In the genomic region with DNA sequence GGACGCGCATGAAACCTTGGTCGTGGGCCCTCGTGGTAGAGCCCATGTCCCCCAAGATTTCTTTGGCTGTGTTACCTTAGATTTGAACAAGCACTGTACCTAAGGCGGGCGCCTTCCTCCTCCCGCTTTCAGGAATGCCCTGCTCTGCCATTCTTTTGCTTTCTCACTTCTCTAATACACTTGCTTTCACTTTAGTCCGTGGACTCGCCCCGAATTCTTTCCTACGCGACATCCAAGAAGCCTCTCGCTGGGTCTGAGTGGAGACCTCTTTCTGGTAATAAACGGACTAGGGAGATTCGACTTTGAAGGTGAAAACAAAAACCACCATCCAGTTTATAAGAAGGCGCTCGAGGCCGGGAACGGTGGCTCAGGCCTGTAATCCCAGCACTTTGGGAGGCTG, we compare ENCODE assay signal across 7 cellular contexts. TPM values are rescaled to one million over a fixed set of nuclear protein-coding genes. Genes with fewer than 3 reads are reported as not detected.
DNase-seq lines count a peak whose midpoint lies in the region; ATAC-seq and TF ChIP-seq lines count a peak whose summit lies in the region.

No MANE protein-coding gene starts in this region.

- DNase-seq in H9: no peak
- DNase-seq in SK-N-MC (ENCODE audit: low read depth, low spot score): no peak
- DNase-seq in fibroblast of mammary gland (ENCODE audit: low read depth): no peak

- no peak overlapping the region for H3K23ac ChIP-seq in H9 (ENCODE audit: insufficient read length, low read depth, low read length)

- H3K27me3 Mint-ChIP-seq in H9 (ENCODE audit: low read depth): no peaks in the 10 kb centered on the region

- H4K5ac ChIP-seq in H9 (ENCODE audit: insufficient read length, low read depth, low read length): no peak overlapping the region

- H3K4me3 ChIP-seq in SK-N-MC (peak overlapping the region; percentile 93), fibroblast of mammary gland (ENCODE audit: control insufficient read depth, low read depth, low read length) (peak overlapping the region; percentile 66), skeletal muscle satellite cell (ENCODE audit: low read length) (peak overlapping the region; percentile 91)

- H3K27ac ChIP-seq in H9 (ENCODE audit: insufficient read length, low read depth, low read length) (no peak overlapping the region), SK-N-MC (no peak overlapping the region)

- peak overlapping the region; percentile 52 to 97 (median 91); a peak in 4 of 7 replicates for H3K27ac Mint-ChIP-seq in H9

- H3K4me1 ChIP-seq in H9 (ENCODE audit: insufficient read depth, low read length): no peaks in the 10 kb centered on the region; the same call in 1 of the 2 replicates
- peaks cover 44% of the 10 kb centered on the region for H3K4me1 ChIP-seq in skeletal muscle satellite cell (ENCODE audit: control insufficient read depth, insufficient read depth, low read length)

- peak overlapping the region; percentile 67 for H3K4me2 ChIP-seq in H9 (ENCODE audit: insufficient read depth, insufficient read length, low read length)
- H3K4me2 ChIP-seq in skeletal muscle satellite cell (ENCODE audit: low read length): peak overlapping the region; percentile 97

- no peak overlapping the region for H2AFZ ChIP-seq in H9 (ENCODE audit: low read length)

- H3K27me3 ChIP-seq in H9 (ENCODE audit: insufficient read depth, low read length) (no peaks in the 10 kb centered on the region), skeletal muscle satellite cell (ENCODE audit: control insufficient read depth, insufficient read depth, low read length) (no peaks in the 10 kb centered on the region)

- H3K36me3 ChIP-seq in SK-N-MC (ENCODE audit: insufficient read depth, low read length): peaks cover 29% of the 10 kb centered on the region
- peaks cover 18% of the 10 kb centered on the region for H3K36me3 ChIP-seq in skeletal muscle satellite cell (ENCODE audit: insufficient read depth, low read length)

- no peaks in the 10 kb centered on the region for H3K9me3 Mint-ChIP-seq in H9

- no peak overlapping the region for H2BK5ac ChIP-seq in H9 (ENCODE audit: insufficient read length, low read length)

- peaks cover 18% of the 10 kb centered on the region for H3K79me2 ChIP-seq in H9 (ENCODE audit: insufficient read depth, low read length)

- H3K23me2 ChIP-seq in H9 (ENCODE audit: insufficient read length, low read depth, low read length, poor library complexity, severe bottlenecking): peaks cover 15% of the 10 kb centered on the region

- H3K14ac ChIP-seq in H9 (ENCODE audit: insufficient read depth, low read length): no peak overlapping the region

- no peaks in the 10 kb centered on the region for H4K20me1 ChIP-seq in H9 (ENCODE audit: control insufficient read depth, insufficient read depth, insufficient read length)

- no peak overlapping the region for H2BK20ac ChIP-seq in H9 (ENCODE audit: low read depth, low read length, poor library complexity, severe bottlenecking)

- H2BK12ac ChIP-seq in H9 (ENCODE audit: insufficient read length, low read depth, low read length): no peak overlapping the region

- WGBS in H9 (ENCODE audit: extremely low coverage, insufficient read length, low lambda C conversion rate): no CpG with 5 or more reads among the region's 19 CpGs

- H3K79me1 ChIP-seq in H9 (ENCODE audit: insufficient read depth, low read depth, low read length, poor library complexity, severe bottlenecking): peaks cover 11% of the 10 kb centered on the region

- peaks cover 8 to 20% (median 20%) of the 10 kb centered on the region in 3 experiments for H3K36me3 Mint-ChIP-seq in H9 (ENCODE audit: insufficient read depth in 1 of 3, low read depth in 3 of 3)

- H3K9ac ChIP-seq in H9 (ENCODE audit: extremely low read depth, insufficient read length, low read length): peak overlapping the region; percentile 25
- peak overlapping the region; percentile 90 for H3K9ac ChIP-seq in SK-N-MC (ENCODE audit: insufficient read length)
- peak overlapping the region; percentile 96 for H3K9ac ChIP-seq in skeletal muscle satellite cell (ENCODE audit: low read depth, low read length)

- no peak overlapping the region for H3K4ac ChIP-seq in H9 (ENCODE audit: low read depth, low read length)

- H3K4me1 Mint-ChIP-seq in H9: peaks cover 25 to 40% of the 10 kb centered on the region in 2 experiments

- no peak overlapping the region for H2BK120ac ChIP-seq in H9 (ENCODE audit: low read depth, low read length, poor library complexity, severe bottlenecking)

- ATAC-seq in GM18867 (IDR thresholded peaks at IDR 0.05; ENCODE audit: unreplicated experiment) (no peak), HG03280 (IDR thresholded peaks at IDR 0.05; ENCODE audit: unreplicated experiment) (no peak), GM19395 (IDR thresholded peaks at IDR 0.05; ENCODE audit: unreplicated experiment) (no peak)

- no peak overlapping the region for H3T11ph ChIP-seq in H9 (ENCODE audit: low read length)

- H3K4me3 Mint-ChIP-seq in H9: peak overlapping the region; percentile 88 to 99

- no peaks in the 10 kb centered on the region for H3K9me3 ChIP-seq in H9 (ENCODE audit: control insufficient read depth, low read depth, low read length)
- H3K9me3 ChIP-seq in SK-N-MC (ENCODE audit: low read depth, low read length): no peaks in the 10 kb centered on the region
- H3K9me3 ChIP-seq in skeletal muscle satellite cell (replicated peaks; ENCODE audit: low read length): no peaks in the 10 kb centered on the region

- TF ChIP-seq CTCF in H9 (conservative IDR thresholded peaks at IDR 0.05) (no peak), fibroblast of mammary gland (conservative IDR thresholded peaks at IDR 0.05; ENCODE audit: control insufficient read depth, insufficient read depth, low read depth, low read length) (no peak)

- no peak overlapping the region for H2AK5ac ChIP-seq in H9 (ENCODE audit: insufficient read length, low read length)

- H3K56ac ChIP-seq in H9 (ENCODE audit: insufficient read length, low read depth, low read length): no peak overlapping the region

- H4K8ac ChIP-seq in H9 (replicated peaks; ENCODE audit: insufficient read length, low read depth, low read length): no peak overlapping the region

- H2BK15ac ChIP-seq in H9 (ENCODE audit: low read depth, low read length): no peak overlapping the region

- no peak overlapping the region for H4K91ac ChIP-seq in H9 (ENCODE audit: insufficient read length, low read depth, low read length)

- H3K18ac ChIP-seq in H9 (ENCODE audit: insufficient read length, low read depth, low read length): no peak overlapping the region

RNA-seq across cellular contexts. Expression of a gene that starts 1.2 kb away (rescaled TPM):
- total RNA-seq in H9 (2021): 125 and 134 TPM in 2 replicates
- 44.3 and 64.1 TPM in 2 replicates for total RNA-seq in skeletal muscle satellite cell (2012; rRNA removed)

Comparison
In these comparisons a context has a peak if more than half of its experiments do, and no peak if none do; other contexts are left out.
1. H3K9ac ChIP-seq: peak in every context shown above with its lines; median percentile 96 in skeletal muscle satellite cell; 90 in SK-N-MC; 25 in H9.